20 cellular contexts compared by ENCODE assay signal in the genomic region with DNA sequence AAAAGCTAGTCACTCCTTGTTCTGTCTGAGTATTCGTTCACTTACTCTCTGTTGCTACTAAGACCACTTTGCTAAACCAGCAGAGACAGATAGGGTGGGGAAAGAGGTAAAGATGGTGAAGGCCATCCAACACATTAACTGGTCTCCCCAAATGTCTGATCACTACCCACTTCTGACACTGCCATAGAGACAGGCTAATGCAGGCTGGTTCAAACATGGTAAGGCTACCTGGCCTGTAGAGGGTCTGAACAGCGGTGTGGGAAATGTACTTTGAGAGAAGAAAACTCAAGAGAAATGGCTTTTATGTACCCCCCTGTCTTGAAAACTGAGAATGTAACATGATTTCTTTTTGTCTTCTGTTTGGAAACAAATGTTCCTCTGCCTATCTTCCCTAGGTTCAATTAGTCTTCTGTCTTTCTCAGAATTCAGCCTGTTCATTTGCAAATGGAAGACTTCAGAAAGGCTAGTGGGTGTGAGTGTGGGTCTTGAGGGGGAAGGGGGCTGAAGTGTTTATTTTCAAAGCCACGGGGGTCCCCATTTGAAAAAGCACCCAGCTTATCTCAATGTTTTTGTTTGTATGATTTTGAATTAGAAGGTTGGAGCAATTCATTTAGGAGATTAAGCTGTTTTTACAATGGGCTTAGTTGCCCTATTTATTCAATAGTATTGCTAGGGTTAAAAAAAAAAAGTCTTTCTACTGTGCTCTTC. TPM values are rescaled to one million over a fixed set of nuclear protein-coding genes. Genes with fewer than 3 reads are reported as not detected.
DNase-seq lines count a peak whose midpoint lies in the region; ATAC-seq, FAIRE-seq and TF ChIP-seq lines count a peak whose summit lies in the region.
"Had no signal": no experiment of that assay in that cellular context is flagged by ENCODE, and none has a peak within 500 bp of the region (broad histone marks: within the 10 kb centered on the region; RNA-seq: fewer than 3 reads in every experiment).

No MANE protein-coding gene starts in this region.

- H3T11ph ChIP-seq in H9 (ENCODE audit: low read length) = no peak overlapping the region

- H3K9me3 ChIP-seq in H9 (ENCODE audit: control insufficient read depth, low read depth, low read length) = no peaks in the 10 kb centered on the region
- no peaks in the 10 kb centered on the region for H3K9me3 ChIP-seq in HUES64 (ENCODE audit: insufficient read depth, low read depth, low read length)
- no peaks in the 10 kb centered on the region for H3K9me3 ChIP-seq in iPS-18a (ENCODE audit: control insufficient read depth, low read depth, low read length)

- no peak overlapping the region for H3K4ac ChIP-seq in H9 (ENCODE audit: low read depth, low read length)

- no peak overlapping the region for H2BK12ac ChIP-seq in H9 (ENCODE audit: insufficient read length, low read depth, low read length)

- no peak overlapping the region for H4K8ac ChIP-seq in H9 (replicated peaks; ENCODE audit: insufficient read length, low read depth, low read length)

- no peak for TF ChIP-seq POLR2A in erythroblast (IDR thresholded peaks at IDR 0.05; ENCODE audit: low read length)

- H3K4me3 ChIP-seq in HUES64 (ENCODE audit: low read length) (no peak overlapping the region), iPS-18a (ENCODE audit: low read length) (peak overlapping the region; percentile 6)

- no peak overlapping the region for H2AFZ ChIP-seq in H9 (ENCODE audit: low read length)

- H3K36me3 ChIP-seq in HUES64 (ENCODE audit: insufficient read depth, low read length) (no peaks in the 10 kb centered on the region), iPS-18a (ENCODE audit: control insufficient read depth, low read depth, low read length) (no peaks in the 10 kb centered on the region)

- DNase-seq in H9 (no peak), urothelium cell line (ENCODE audit: low spot score) (no peak), erythroblast (lab: John Stamatoyannopoulos, UW) (no peak)
- DNase-seq in activated CD8-positive, alpha-beta memory T cell treated with anti-CD3 and anti-CD28 coated beads, Interleukin-2, amount 50 U/mL, for 4 hours = no peak
- DNase-seq: CD8-positive, alpha-beta T cell; COR-L47; DMS153; DMS79 treated with DMSO at 0.1 percent for 48 hours; EL; GDM1; H7; HFFc6 had no signal

- no peak overlapping the region for H3K4me2 ChIP-seq in H9 (ENCODE audit: insufficient read depth, insufficient read length, low read length)

- H3K4me3 Mint-ChIP-seq in H9 = peak overlapping the region; percentile 28 to 39; a peak in 3 of 5 replicates
- H3K4me3 Mint-ChIP-seq: CD14-positive monocyte; CD8-positive, alpha-beta T cell; HFFc6 had no signal

- no peaks in the 10 kb centered on the region for H3K36me3 Mint-ChIP-seq in H9 (ENCODE audit: insufficient read depth in 1 of 3, low read depth in 3 of 3)
- H3K36me3 Mint-ChIP-seq: CD14-positive monocyte; CD8-positive, alpha-beta T cell had no signal

- H3K18ac ChIP-seq in H9 (ENCODE audit: insufficient read length, low read depth, low read length) = no peak overlapping the region

- no peaks in the 10 kb centered on the region for H3K23me2 ChIP-seq in H9 (ENCODE audit: insufficient read length, low read depth, low read length, poor library complexity, severe bottlenecking)

- no peak for ATAC-seq in GM19023 (IDR thresholded peaks at IDR 0.05; ENCODE audit: unreplicated experiment)
- ATAC-seq: CD8-positive, alpha-beta T cell had no signal

- no peak overlapping the region for H2BK120ac ChIP-seq in H9 (ENCODE audit: low read depth, low read length, poor library complexity, severe bottlenecking)

- no peak overlapping the region for H4K91ac ChIP-seq in H9 (ENCODE audit: insufficient read length, low read depth, low read length)

- H3K4me1 ChIP-seq in H9 (ENCODE audit: insufficient read depth, low read length) (peaks cover 4% of the 10 kb centered on the region; the same call in 1 of the 2 replicates), HUES64 (ENCODE audit: insufficient read depth, low read length) (peaks cover 27% of the 10 kb centered on the region), iPS-18a (ENCODE audit: control insufficient read depth, low read depth, low read length) (peaks cover 30% of the 10 kb centered on the region)

- no CpG with 5 or more reads among the region's 3 CpGs for whole genome bisulfite sequencing in H9 (ENCODE audit: extremely low coverage, insufficient read length, low lambda C conversion rate)
- 17% methylated on average over 3 of the region's 3 CpGs for WGBS in HUES64

- H3K79me1 ChIP-seq in H9 (ENCODE audit: insufficient read depth, low read depth, low read length, poor library complexity, severe bottlenecking) = no peaks in the 10 kb centered on the region

- H3K27ac Mint-ChIP-seq in H9 = peak overlapping the region in 2 of 3 experiments; percentile 34 to 41; a peak in 4 of 7 replicates
- H3K27ac Mint-ChIP-seq: CD14-positive monocyte; CD8-positive, alpha-beta T cell; HFFc6 had no signal

- no peak overlapping the region for H3K27ac ChIP-seq in H9 (ENCODE audit: insufficient read length, low read depth, low read length)
- H3K27ac ChIP-seq in HUES64 (ENCODE audit: low read depth, low read length) = peak overlapping the region; percentile 49; the same call in 1 of the 2 replicates
- no peak overlapping the region for H3K27ac ChIP-seq in iPS-18a (ENCODE audit: low read length)

- no peak overlapping the region for H3K14ac ChIP-seq in H9 (ENCODE audit: insufficient read depth, low read length)

- no peaks in the 10 kb centered on the region for H4K20me1 ChIP-seq in H9 (ENCODE audit: control insufficient read depth, insufficient read depth, insufficient read length)

- no peak overlapping the region for H3K23ac ChIP-seq in H9 (ENCODE audit: insufficient read length, low read depth, low read length)

- no peak overlapping the region for H4K5ac ChIP-seq in H9 (ENCODE audit: insufficient read length, low read depth, low read length)

- no peaks in the 10 kb centered on the region for H3K79me2 ChIP-seq in H9 (ENCODE audit: insufficient read depth, low read length)

- H3K27me3 ChIP-seq in H9 (ENCODE audit: insufficient read depth, low read length) (no peaks in the 10 kb centered on the region; the same call in 1 of the 2 replicates), HUES64 (ENCODE audit: insufficient read depth, low read length) (peaks cover 63% of the 10 kb centered on the region), iPS-18a (ENCODE audit: control insufficient read depth, insufficient read depth, low read length) (peaks cover 61% of the 10 kb centered on the region)

- H2BK20ac ChIP-seq in H9 (ENCODE audit: low read depth, low read length, poor library complexity, severe bottlenecking) = no peak overlapping the region

- TF ChIP-seq CTCF in H9 (conservative IDR thresholded peaks at IDR 0.05) = no peak

- FAIRE-seq in urothelium cell line (lab: Jason Lieb, UNC) = peak; percentile 83
- FAIRE-seq: D721Med, GM12892, GM19239 had no signal

- peaks cover 0 to 7% of the 10 kb centered on the region in 2 experiments; a peak in 1 of 5 replicates for H3K9me3 Mint-ChIP-seq in H9
- H3K9me3 Mint-ChIP-seq: CD8-positive, alpha-beta T cell; HFFc6 had no signal

- no peak overlapping the region for H2BK5ac ChIP-seq in H9 (ENCODE audit: insufficient read length, low read length)

- no peak overlapping the region for H2BK15ac ChIP-seq in H9 (ENCODE audit: low read depth, low read length)

- H3K4me1 Mint-ChIP-seq in H9 = peaks cover 45 to 57% of the 10 kb centered on the region in 2 experiments

- H3K9ac ChIP-seq in H9 (ENCODE audit: extremely low read depth, insufficient read length, low read length) (no peak overlapping the region), HUES64 (ENCODE audit: low read depth, low read length) (no peak overlapping the region), iPS-18a (ENCODE audit: low read length) (no peak overlapping the region)

- peaks cover 57% of the 10 kb centered on the region for H3K27me3 Mint-ChIP-seq in H9 (ENCODE audit: low read depth)

- no peak overlapping the region for H3K56ac ChIP-seq in H9 (ENCODE audit: insufficient read length, low read depth, low read length)

- H2AK5ac ChIP-seq in H9 (ENCODE audit: insufficient read length, low read length) = no peak overlapping the region

RNA-seq across cellular contexts. Expression of gene ALDH1A2, which starts 15.8 kb away (rescaled TPM):
- total RNA-seq in H9 (2021) = 0.31 and 0.72 TPM in 2 replicates
- 0.75 TPM for polyA plus RNA-seq in HUES64 (2013, experiment 1 of 2)
- 0.57 TPM for polyA plus RNA-seq in HUES64 (2013, experiment 2 of 2)
- total RNA-seq: CD8-positive, alpha-beta T cell; HFFc6; HT1080 had no signal
